ENCODE assay signal across 8 cellular contexts in genomic region chrX:63755892-63756291, GRCh38. TPM values are rescaled to one million over a fixed set of nuclear protein-coding genes. Genes with fewer than 3 reads are reported as not detected.
DNase-seq lines count a peak whose midpoint lies in the region; ATAC-seq and TF ChIP-seq lines count a peak whose summit lies in the region.

No MANE protein-coding gene starts in this region.

- ATAC-seq in stimulated activated memory B cell treated with anti-CD40 and anti-IgM and Interleukin-4, amounts not matched to agents 10 μg/mL and 1 μg/mL and 100 μg/mL, for 72 hours, result peak; percentile 31

- H3K4me1 ChIP-seq in ectodermal cell (ENCODE audit: control insufficient read depth, insufficient read depth, low read length), result peaks cover 3% of the 10 kb centered on the region

- H3K27ac ChIP-seq in ectodermal cell (ENCODE audit: insufficient read depth, low read depth, low read length, poor library complexity, severe bottlenecking), result peak overlapping the region; percentile 67

- no peaks in the 10 kb centered on the region for H3K27me3 ChIP-seq in ectodermal cell (ENCODE audit: control insufficient read depth, insufficient read depth, low read length, poor library complexity, severe bottlenecking)

- H3K27ac Mint-ChIP-seq in stimulated activated memory B cell treated with anti-CD40 and anti-IgM and Interleukin-4, amounts not matched to agents 10 μg/mL and 1 μg/mL and 100 μg/mL, for 72 hours, result peak overlapping the region; percentile 99

- peak; percentile 7 for DNase-seq in NCI-H82 (lab: John Stamatoyannopoulos, UW)
- no peak for DNase-seq in NCI-H82 treated with DMSO at 0.1 percent for 48 hours (lab: John Stamatoyannopoulos, UW; ENCODE audit: unreplicated experiment)
- no peak for DNase-seq in LNCaP clone FGC (ENCODE audit: low read depth)
- DNase-seq in NCI-H446 (lab: John Stamatoyannopoulos, UW), result no peak
- no peak for DNase-seq in putamen (ENCODE audit: low spot score)
- no peak for DNase-seq in stimulated activated CD4-positive, alpha-beta T cell treated with anti-CD3 and anti-CD28 coated beads, Interleukin-12 subunit alpha, Interleukin-12 subunit beta, amount 100 ng/mL, for 4 hours

- 82% methylated on average over 1 of the region's 1 CpG; no CpG with 5 or more reads in 1 of the 2 experiments for WGBS in ectodermal cell, 2 experiments

- no peaks in the 10 kb centered on the region for H3K9me3 ChIP-seq in ectodermal cell (ENCODE audit: control insufficient read depth, low read length)

- no peaks in the 10 kb centered on the region for H3K27me3 Mint-ChIP-seq in stimulated activated memory B cell treated with anti-CD40 and anti-IgM and Interleukin-4, amounts not matched to agents 10 μg/mL and 1 μg/mL and 100 μg/mL, for 72 hours

- H3K36me3 ChIP-seq in ectodermal cell (ENCODE audit: control insufficient read depth, insufficient read depth, low read length), result no peaks in the 10 kb centered on the region

- H3K4me3 ChIP-seq in LNCaP clone FGC (ENCODE audit: low read depth, low read length) (peak overlapping the region; percentile 66), ectodermal cell (ENCODE audit: insufficient read depth, low read depth, low read length) (no peak overlapping the region)

- peak overlapping the region; percentile 99 for H3K4me3 Mint-ChIP-seq in stimulated activated memory B cell treated with anti-CD40 and anti-IgM and Interleukin-4, amounts not matched to agents 10 μg/mL and 1 μg/mL and 100 μg/mL, for 72 hours

- peaks cover 38% of the 10 kb centered on the region for H3K4me1 Mint-ChIP-seq in stimulated activated memory B cell treated with anti-CD40 and anti-IgM and Interleukin-4, amounts not matched to agents 10 μg/mL and 1 μg/mL and 100 μg/mL, for 72 hours

- no peaks in the 10 kb centered on the region for H3K36me3 Mint-ChIP-seq in stimulated activated memory B cell treated with anti-CD40 and anti-IgM and Interleukin-4, amounts not matched to agents 10 μg/mL and 1 μg/mL and 100 μg/mL, for 72 hours

- no peak for TF ChIP-seq CTCF in LNCaP clone FGC (IDR thresholded peaks at IDR 0.05; ENCODE audit: control insufficient read depth, extremely low read depth, insufficient read depth)

- H3K9me3 Mint-ChIP-seq in stimulated activated memory B cell treated with anti-CD40 and anti-IgM and Interleukin-4, amounts not matched to agents 10 μg/mL and 1 μg/mL and 100 μg/mL, for 72 hours, result peaks cover 3% of the 10 kb centered on the region

RNA-seq across cellular contexts. Expression of gene ARHGEF9, which starts 29.1 kb away (rescaled TPM):
- polyA plus RNA-seq in ectodermal cell (2013, experiment 1 of 4), result 72.1 TPM
- polyA plus RNA-seq in ectodermal cell (2013, experiment 2 of 4), result 75.6 TPM
- polyA plus RNA-seq in ectodermal cell (2013, experiment 3 of 4), result 58.5 TPM
- 65.2 TPM for polyA plus RNA-seq in ectodermal cell (2013, experiment 4 of 4)
